ENCODE assay signal across 1 cellular context in the genomic region with DNA sequence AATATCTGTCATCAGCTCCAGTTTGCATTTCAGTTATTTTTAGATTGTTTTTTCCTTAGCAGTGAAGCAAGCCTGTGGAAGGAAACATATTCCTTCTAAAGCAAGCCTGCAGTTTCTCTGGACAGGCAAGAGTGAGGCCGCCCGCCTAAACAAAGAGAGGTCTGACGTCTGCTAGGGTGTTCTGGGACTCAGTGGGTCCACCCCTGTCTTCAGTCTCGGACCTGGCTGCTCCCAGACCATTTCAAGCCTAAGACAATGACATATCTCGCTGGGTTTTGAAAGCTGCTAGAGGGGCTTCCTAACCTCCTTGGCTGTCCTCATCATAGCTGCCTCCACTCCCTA.
TF ChIP-seq lines count a peak whose summit lies in the region.

No MANE protein-coding gene starts in this region.

TF ChIP-seq in H1, 55 proteins besides CTCF, POLR2A, EP300 and RAD21:
- TF ChIP-seq, protein P1, sequence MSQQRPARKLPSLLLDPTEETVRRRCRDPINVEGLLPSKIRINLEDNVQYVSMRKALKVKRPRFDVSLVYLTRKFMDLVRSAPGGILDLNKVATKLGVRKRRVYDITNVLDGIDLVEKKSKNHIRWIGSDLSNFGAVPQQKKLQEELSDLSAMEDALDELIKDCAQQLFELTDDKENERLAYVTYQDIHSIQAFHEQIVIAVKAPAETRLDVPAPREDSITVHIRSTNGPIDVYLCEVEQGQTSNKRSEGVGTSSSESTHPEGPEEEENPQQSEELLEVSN (IDR thresholded peaks at IDR 0.05): no peak
- TF ChIP-seq BRCA1 (IDR thresholded peaks at IDR 0.05; ENCODE audit: low read depth, low read length) (no peak), BCL11A (IDR thresholded peaks at IDR 0.05; ENCODE audit: low read depth in 2 of 2, low read length in 2 of 2) (no peak), GTF2F1 (IDR thresholded peaks at IDR 0.05; ENCODE audit: borderline replicate concordance, low read depth, low read length) (no peak), ZNF274 (IDR thresholded peaks at IDR 0.05; ENCODE audit: borderline replicate concordance, extremely low read depth, low read length) (no peak), CEBPB (IDR thresholded peaks at IDR 0.05; ENCODE audit: low read depth, low read length) (no peak), CHD1 (IDR thresholded peaks at IDR 0.05; ENCODE audit: low read depth, low read length) (no peak), POU5F1 (IDR thresholded peaks at IDR 0.05; ENCODE audit: low read depth, low read length) (no peak), KDM4A (IDR thresholded peaks at IDR 0.05; ENCODE audit: low read depth, low read length, severe bottlenecking) (no peak)
